ENCODE assay signal across 20 cellular contexts in the genomic region with DNA sequence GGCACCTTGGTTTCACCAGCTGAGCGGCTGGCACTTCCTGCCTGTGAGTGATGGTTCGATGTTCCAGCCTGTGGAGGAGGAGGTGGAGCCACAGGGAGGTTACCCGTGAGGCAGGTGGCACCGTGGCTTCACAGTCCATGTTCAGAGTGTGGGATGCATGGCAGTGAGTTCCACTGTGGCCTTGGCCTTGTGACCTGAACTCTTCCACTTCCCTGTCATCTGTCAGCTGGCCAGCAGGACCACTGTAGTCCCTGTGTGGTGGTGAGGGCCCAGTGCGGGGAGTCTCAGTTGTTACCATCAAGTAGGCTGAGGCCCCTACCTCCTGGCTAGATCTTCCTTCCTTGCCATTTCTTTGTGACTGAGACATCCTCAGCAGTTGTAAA. TPM values are rescaled to one million over a fixed set of nuclear protein-coding genes. Genes with fewer than 3 reads are reported as not detected.
A peak's percentile ranks its signal among the peaks of the same experiment; 100 is the strongest.
DNase-seq lines count a peak whose midpoint lies in the region; ATAC-seq, FAIRE-seq and TF ChIP-seq lines count a peak whose summit lies in the region.
"Had no signal": no experiment of that assay in that cellular context is flagged by ENCODE, and none has a peak within 500 bp of the region (broad histone marks: within the 10 kb centered on the region; RNA-seq: fewer than 3 reads in every experiment).

No MANE protein-coding gene starts in this region.

- intact Hi-C loops in Right ventricle myocardium inferior (cut with DNase I), result loop anchor here (5.0 kb wide), 1 partner anchor 40 kb away; no protein-coding TSS in a partner anchor
- intact Hi-C loops in HepG2 (cut with micrococcal nuclease; ENCODE audit: unreplicated experiment), result no loop called here
- intact Hi-C loops in dorsolateral prefrontal cortex (cut with DNase I), result no loop called here

- no peaks in the 10 kb centered on the region for H3K36me3 Mint-ChIP-seq in activated naive CD4-positive, alpha-beta T cell treated with anti-CD3 and anti-CD28 coated beads, Interleukin-2, amount 50 U/mL, for 72 hours

- no peak overlapping the region for H3K9ac ChIP-seq in HepG2 (ENCODE audit: insufficient read depth, low read depth, low read length)

- H3K36me3 ChIP-seq in cardiac muscle cell, result no peaks in the 10 kb centered on the region
- H3K36me3 ChIP-seq in HepG2 (replicated peaks in 1 of 2; ENCODE audit: control insufficient read depth in 1 of 2, insufficient read depth in 2 of 2, low read length in 2 of 2), result peaks cover 2 to 10% of the 10 kb centered on the region in 2 experiments; a peak in 3 of 5 replicates
- H3K36me3 ChIP-seq: ovary had no signal

- H4K20me1 ChIP-seq in HepG2 (ENCODE audit: insufficient read depth, low read length), result peaks cover 10% of the 10 kb centered on the region

- H3K27me3 ChIP-seq in cardiac muscle cell (no peaks in the 10 kb centered on the region), HepG2 (ENCODE audit: control insufficient read depth in 1 of 2, insufficient read depth in 2 of 2, low read length in 2 of 2) (no peaks in the 10 kb centered on the region), dorsolateral prefrontal cortex (no peaks in the 10 kb centered on the region)
- H3K27me3 ChIP-seq: heart left ventricle, ovary, SJCRH30 had no signal

- FAIRE-seq in HepG2 (lab: Jason Lieb, UNC) (no peak), GM19239 (lab: Jason Lieb, UNC) (no peak)
- FAIRE-seq: A549 had no signal

- in situ Hi-C loops in HepG2 (cut with HindIII; ENCODE audit: extremely low pct_ligation_motif_present, low pct_unique_long_range_greater_than_20kb), result no loop called here

- H3K27ac ChIP-seq in cardiac muscle cell (peak overlapping the region; percentile 19), RWPE1 (peak overlapping the region; percentile 53), HepG2 (ENCODE audit: extremely low read length, insufficient read depth, low read length) (no peak overlapping the region), dorsolateral prefrontal cortex (no peak overlapping the region)
- H3K27ac ChIP-seq: A549, epithelial cell of prostate, heart left ventricle, SJCRH30 had no signal

- H3K4me1 ChIP-seq in cardiac muscle cell (ENCODE audit: low read depth) (peaks cover 4% of the 10 kb centered on the region), HepG2 (ENCODE audit: insufficient read depth, low read length) (peaks cover 30% of the 10 kb centered on the region)
- H3K4me1 ChIP-seq: SJCRH30 had no signal

- no TSS peak for BruUV-seq in HepG2 (replicated peaks; lab: Mats Ljungman, UMichigan)

- H3K27ac Mint-ChIP-seq in activated naive CD4-positive, alpha-beta T cell treated with anti-CD3 and anti-CD28 coated beads, Interleukin-2, amount 50 U/mL, for 72 hours, result peak overlapping the region in 1 of 2 donors; percentile 73
- H3K27ac Mint-ChIP-seq: B cell; T-helper 1 cell treated with Interleukin-12 subunit alpha and Interleukin-12 subunit beta and Interleukin-4 antibody, amounts not matched to agents 30 μg/mL and 1 μg/mL, for 36 hours had no signal

- no peak for TF ChIP-seq EP300 in HepG2 (IDR thresholded peaks at IDR 0.05; ENCODE audit: low read depth in 2 of 2, low read length in 2 of 2)
- TF ChIP-seq EP300 in HepG2 (CRISPR knock-in tag; IDR thresholded peaks at IDR 0.05; ENCODE audit: borderline replicate concordance), result no peak

- H3K9me3 ChIP-seq in cardiac muscle cell (ENCODE audit: low read depth) (no peaks in the 10 kb centered on the region), HepG2 (ENCODE audit: low read length) (no peaks in the 10 kb centered on the region)
- H3K9me3 ChIP-seq: A549, heart left ventricle, ovary, SJCRH30 had no signal

- no peak for TF ChIP-seq RAD21 in HepG2 (CRISPR knock-in tag; IDR thresholded peaks at IDR 0.05)

- no peak overlapping the region for H2AFZ ChIP-seq in HepG2 (ENCODE audit: low read length)

- TF ChIP-seq CTCF in cardiac muscle cell (IDR thresholded peaks at IDR 0.05; ENCODE audit: low read depth, low read length), result no peak
- TF ChIP-seq CTCF in RWPE1 (conservative IDR thresholded peaks at IDR 0.05; ENCODE audit: low read depth), result no peak
- TF ChIP-seq CTCF in HepG2 (CRISPR knock-in tag; IDR thresholded peaks at IDR 0.05), result no peak
- TF ChIP-seq CTCF in dorsolateral prefrontal cortex (IDR thresholded peaks at IDR 0.05 in 54 of 56, conservative IDR thresholded peaks at IDR 0.05 in 2 of 56; ENCODE audit: low read depth in 1 of 56, partially characterized antibody in 56 of 56), result no peak

- TF ChIP-seq POLR2A in HepG2 (IDR thresholded peaks at IDR 0.05; ENCODE audit: insufficient read depth in 1 of 2, low read depth in 2 of 2, low read length in 2 of 2), result no peak

- no peak overlapping the region for H3K4me2 ChIP-seq in HepG2 (ENCODE audit: low read depth, low read length)
- H3K4me2 ChIP-seq: A549 had no signal

- DNase-seq in cardiac muscle cell (ENCODE audit: low read depth in 1 of 2, low spot score in 1 of 2) (no peak), Right ventricle myocardium inferior (ENCODE audit: missing footprints) (no peak), RWPE1 (ENCODE audit: low spot score) (no peak), HepG2 (ENCODE audit: low spot score) (no peak), GM19239 (ENCODE audit: insufficient read length, low spot score) (no peak), NCI-H2196 (lab: John Stamatoyannopoulos, UW; ENCODE audit: unreplicated experiment) (no peak), dorsolateral prefrontal cortex (no peak)
- DNase-seq in activated naive CD4-positive, alpha-beta T cell treated with anti-CD3 and anti-CD28 coated beads, Interleukin-2, amount 50 U/mL, for 72 hours (ENCODE audit: low spot score in 2 of 2), result no peak
- DNase-seq: activated naive CD4-positive, alpha-beta T cell treated with anti-CD3 and anti-CD28 coated beads, Interleukin-2, amount 50 U/mL, for 16 hours; heart left ventricle; NCI-H1417 treated with DMSO at 0.1 percent for 48 hours; NCI-H2107; NCI-H446 treated with DMSO at 0.1 percent for 48 hours; ovary; SJCRH30; substantia nigra had no signal

- H3K4me3 ChIP-seq in cardiac muscle cell (no peak overlapping the region), HepG2 (replicated peaks in 1 of 3; ENCODE audit: insufficient read depth in 1 of 3, low read depth in 2 of 3, low read length in 3 of 3) (no peak overlapping the region), dorsolateral prefrontal cortex (no peak overlapping the region)
- H3K4me3 ChIP-seq: A549, heart left ventricle, ovary, SJCRH30 had no signal

- no peaks in the 10 kb centered on the region for H3K9me3 Mint-ChIP-seq in activated naive CD4-positive, alpha-beta T cell treated with anti-CD3 and anti-CD28 coated beads, Interleukin-2, amount 50 U/mL, for 72 hours
- H3K9me3 Mint-ChIP-seq: T-helper 1 cell treated with Interleukin-12 subunit alpha and Interleukin-12 subunit beta and Interleukin-4 antibody, amounts not matched to agents 30 μg/mL and 1 μg/mL, for 36 hours had no signal

- CTCF ChIA-PET in RWPE1 (lab: Yijun Ruan, JAX), result interaction anchor here (0.5 to 0.6 kb wide), 2 partner anchors 121 to 425 kb away, joined by 5 to 6 read pairs; no protein-coding TSS in a partner anchor
- CTCF ChIA-PET in HepG2 (lab: Yijun Ruan, JAX; ENCODE audit: low intra/inter-chr PET ratio, low total read pairs), result no interaction called here

- H3K79me2 ChIP-seq in HepG2 (ENCODE audit: insufficient read depth, low read length), result peaks cover 75% of the 10 kb centered on the region

- POLR2A ChIA-PET in RWPE1 (lab: Yijun Ruan, JAX; ENCODE audit: low non-redundant PET) (no interaction called here), HepG2 (lab: Yijun Ruan, JAX) (no interaction called here)

- no CpG with 5 or more reads among the region's 5 CpGs for WGBS in HepG2 (ENCODE audit: low lambda C conversion rate)

- ATAC-seq in Right ventricle myocardium inferior, result no peak
- peak; percentile 53 for ATAC-seq in HepG2
- no peak for ATAC-seq in activated naive CD4-positive, alpha-beta T cell treated with anti-CD3 and anti-CD28 coated beads, Interleukin-2, amount 50 U/mL, for 72 hours
- ATAC-seq: A549 had no signal

RNA-seq across cellular contexts. Expression of gene SMARCA4, which starts 16.9 kb away (rescaled TPM):
- total RNA-seq in cardiac muscle cell (135 and 212 TPM in 2 replicates), Right ventricle myocardium inferior (33.8 TPM), HepG2 (2016; rRNA removed; fragmentation: Illumina TruSeq; extraction: Trizol) (45.9 and 61.5 TPM in 2 replicates), dorsolateral prefrontal cortex (100 to 1,000 TPM; 103 to 170 (median 136) TPM)
- polyA plus RNA-seq in cardiac muscle cell (178 and 181 TPM in 2 replicates), HepG2 (2011; rRNA removed) (25.4 and 28.7 TPM in 2 replicates)
- 13.7 and 14.9 TPM in 2 replicates for total RNA-seq in HepG2 (2016; cell fraction: cytosol; rRNA removed; fragmentation: Illumina TruSeq; extraction: Trizol; ENCODE audit: low read depth)
- total RNA-seq in HepG2 (2016; cell fraction: insoluble cytoplasmic fraction; rRNA removed; fragmentation: Illumina TruSeq; extraction: Trizol), result 46.7 and 48.0 TPM in 2 replicates
- 29.6 and 31.5 TPM in 2 replicates for total RNA-seq in HepG2 (2016; cell fraction: membrane; rRNA removed; fragmentation: Illumina TruSeq; extraction: Trizol)
- 40.2 and 49.1 TPM in 2 replicates for total RNA-seq in HepG2 (2016; cell fraction: nucleus; rRNA removed; fragmentation: Illumina TruSeq; extraction: Trizol)
- polyA plus RNA-seq in HepG2 (2011; cell fraction: cytosol; rRNA removed), result 17.4 and 25.0 TPM in 2 replicates
- 76.1 and 88.8 TPM in 2 replicates for polyA plus RNA-seq in HepG2 (2011; cell fraction: nucleus; rRNA removed)
- 42.7 and 48.1 TPM in 2 replicates for polyA plus RNA-seq in HepG2 (2012)
- 7.8 and 9.0 TPM in 2 replicates for polyA plus RNA-seq in HepG2 (2016; cell fraction: cytosol; fragmentation: Illumina TruSeq; extraction: Trizol; ENCODE audit: low read depth)
- 65.5 and 92.2 TPM in 2 replicates for polyA plus RNA-seq in HepG2 (2016; cell fraction: insoluble cytoplasmic fraction; fragmentation: Illumina TruSeq; extraction: Trizol; ENCODE audit: low read depth)
- polyA plus RNA-seq in HepG2 (2016; cell fraction: membrane; fragmentation: Illumina TruSeq; extraction: Trizol; ENCODE audit: low read depth), result 20.1 and 25.6 TPM in 2 replicates
- 103 and 106 TPM in 2 replicates for polyA plus RNA-seq in HepG2 (2016; cell fraction: nucleus; fragmentation: Illumina TruSeq; extraction: Trizol; ENCODE audit: insufficient read depth, low read depth)
- 91.5 and 97.2 TPM in 2 replicates for polyA minus RNA-seq in HepG2 (2011; rRNA and poly(A)+ RNA removed; ENCODE audit: low replicate concordance)
- polyA minus RNA-seq in HepG2 (2011; cell fraction: cytosol; rRNA and poly(A)+ RNA removed), result 47.5 and 47.9 TPM in 2 replicates
- polyA minus RNA-seq in HepG2 (2011; cell fraction: nucleus; rRNA and poly(A)+ RNA removed), result 41.6 and 43.3 TPM in 2 replicates
- 10 to 100 TPM; 86.8 to 99.4 TPM for total RNA-seq in activated naive CD4-positive, alpha-beta T cell treated with anti-CD3 and anti-CD28 coated beads, Interleukin-2, amount 50 U/mL, for 72 hours

RNA-seq across cellular contexts. Expression of gene TIMM29, which starts 49.2 kb away (rescaled TPM):
- total RNA-seq in cardiac muscle cell (52.2 and 54.5 TPM in 2 replicates), Right ventricle myocardium inferior (15.3 TPM), HepG2 (2016; rRNA removed; fragmentation: Illumina TruSeq; extraction: Trizol) (25.6 and 33.8 TPM in 2 replicates), dorsolateral prefrontal cortex (10 to 100 TPM; 15.6 to 33.0 (median 23.3) TPM)
- polyA plus RNA-seq in cardiac muscle cell (31.3 and 41.7 TPM in 2 replicates), HepG2 (2011; rRNA removed) (7.0 and 7.1 TPM in 2 replicates)
- total RNA-seq in HepG2 (2016; cell fraction: cytosol; rRNA removed; fragmentation: Illumina TruSeq; extraction: Trizol; ENCODE audit: low read depth), result 5.7 and 6.8 TPM in 2 replicates
- 21.9 and 35.0 TPM in 2 replicates for total RNA-seq in HepG2 (2016; cell fraction: insoluble cytoplasmic fraction; rRNA removed; fragmentation: Illumina TruSeq; extraction: Trizol)
- total RNA-seq in HepG2 (2016; cell fraction: membrane; rRNA removed; fragmentation: Illumina TruSeq; extraction: Trizol), result 17.3 and 19.4 TPM in 2 replicates
- 14.3 and 19.7 TPM in 2 replicates for total RNA-seq in HepG2 (2016; cell fraction: nucleus; rRNA removed; fragmentation: Illumina TruSeq; extraction: Trizol)
- polyA plus RNA-seq in HepG2 (2011; cell fraction: cytosol; rRNA removed), result 6.4 and 7.7 TPM in 2 replicates
- polyA plus RNA-seq in HepG2 (2011; cell fraction: nucleus; rRNA removed), result 6.8 and 6.9 TPM in 2 replicates
- polyA plus RNA-seq in HepG2 (2012), result 11.2 and 12.5 TPM in 2 replicates
- 4.1 and 4.4 TPM in 2 replicates for polyA plus RNA-seq in HepG2 (2016; cell fraction: cytosol; fragmentation: Illumina TruSeq; extraction: Trizol; ENCODE audit: low read depth)
- 17.0 and 19.4 TPM in 2 replicates for polyA plus RNA-seq in HepG2 (2016; cell fraction: insoluble cytoplasmic fraction; fragmentation: Illumina TruSeq; extraction: Trizol; ENCODE audit: low read depth)
- 9.5 and 10.3 TPM in 2 replicates for polyA plus RNA-seq in HepG2 (2016; cell fraction: membrane; fragmentation: Illumina TruSeq; extraction: Trizol; ENCODE audit: low read depth)
- polyA plus RNA-seq in HepG2 (2016; cell fraction: nucleus; fragmentation: Illumina TruSeq; extraction: Trizol; ENCODE audit: insufficient read depth, low read depth), result 18.8 and 25.6 TPM in 2 replicates
- polyA minus RNA-seq in HepG2 (2011; rRNA and poly(A)+ RNA removed; ENCODE audit: low replicate concordance), result 7.1 and 11.2 TPM in 2 replicates
- 7.9 and 8.4 TPM in 2 replicates for polyA minus RNA-seq in HepG2 (2011; cell fraction: cytosol; rRNA and poly(A)+ RNA removed)
- 5.7 and 5.8 TPM in 2 replicates for polyA minus RNA-seq in HepG2 (2011; cell fraction: nucleus; rRNA and poly(A)+ RNA removed)
- 10 to 100 TPM; 17.2 to 24.1 TPM for total RNA-seq in activated naive CD4-positive, alpha-beta T cell treated with anti-CD3 and anti-CD28 coated beads, Interleukin-2, amount 50 U/mL, for 72 hours

RNA-seq across cellular contexts. Expression of gene YIPF2, which starts 49.3 kb away (rescaled TPM):
- total RNA-seq in cardiac muscle cell, result 67.2 and 69.9 TPM in 2 replicates
- 32.9 and 38.9 TPM in 2 replicates for polyA plus RNA-seq in cardiac muscle cell
- total RNA-seq in Right ventricle myocardium inferior, result 15.2 TPM
- 22.7 and 37.3 TPM in 2 replicates for total RNA-seq in HepG2 (2016; rRNA removed; fragmentation: Illumina TruSeq; extraction: Trizol)
- total RNA-seq in HepG2 (2016; cell fraction: cytosol; rRNA removed; fragmentation: Illumina TruSeq; extraction: Trizol; ENCODE audit: low read depth), result 17.0 and 24.9 TPM in 2 replicates
- 18.1 and 40.3 TPM in 2 replicates for total RNA-seq in HepG2 (2016; cell fraction: insoluble cytoplasmic fraction; rRNA removed; fragmentation: Illumina TruSeq; extraction: Trizol)
- total RNA-seq in HepG2 (2016; cell fraction: membrane; rRNA removed; fragmentation: Illumina TruSeq; extraction: Trizol), result 33.8 and 40.6 TPM in 2 replicates
- 29.4 and 31.8 TPM in 2 replicates for total RNA-seq in HepG2 (2016; cell fraction: nucleus; rRNA removed; fragmentation: Illumina TruSeq; extraction: Trizol)
- 53.2 and 59.7 TPM in 2 replicates for polyA plus RNA-seq in HepG2 (2011; rRNA removed)
- 46.3 and 77.8 TPM in 2 replicates for polyA plus RNA-seq in HepG2 (2011; cell fraction: cytosol; rRNA removed)
- 119 and 138 TPM in 2 replicates for polyA plus RNA-seq in HepG2 (2011; cell fraction: nucleus; rRNA removed)
- 23.3 and 34.0 TPM in 2 replicates for polyA plus RNA-seq in HepG2 (2012)
- 20.2 and 27.8 TPM in 2 replicates for polyA plus RNA-seq in HepG2 (2016; cell fraction: cytosol; fragmentation: Illumina TruSeq; extraction: Trizol; ENCODE audit: low read depth)
- polyA plus RNA-seq in HepG2 (2016; cell fraction: insoluble cytoplasmic fraction; fragmentation: Illumina TruSeq; extraction: Trizol; ENCODE audit: low read depth), result 19.3 and 20.0 TPM in 2 replicates
- polyA plus RNA-seq in HepG2 (2016; cell fraction: membrane; fragmentation: Illumina TruSeq; extraction: Trizol; ENCODE audit: low read depth), result 25.6 and 30.0 TPM in 2 replicates
- polyA plus RNA-seq in HepG2 (2016; cell fraction: nucleus; fragmentation: Illumina TruSeq; extraction: Trizol; ENCODE audit: insufficient read depth, low read depth), result 55.7 and 57.0 TPM in 2 replicates
- polyA minus RNA-seq in HepG2 (2011; rRNA and poly(A)+ RNA removed; ENCODE audit: low replicate concordance), result 50.6 and 120 TPM in 2 replicates
- 34.1 and 39.4 TPM in 2 replicates for polyA minus RNA-seq in HepG2 (2011; cell fraction: cytosol; rRNA and poly(A)+ RNA removed)
- 26.1 and 28.1 TPM in 2 replicates for polyA minus RNA-seq in HepG2 (2011; cell fraction: nucleus; rRNA and poly(A)+ RNA removed)
- total RNA-seq in dorsolateral prefrontal cortex, result 10 to 100 TPM; 22.1 to 45.7 (median 32.1) TPM
- 10 to 100 TPM; 27.1 to 45.7 TPM for total RNA-seq in activated naive CD4-positive, alpha-beta T cell treated with anti-CD3 and anti-CD28 coated beads, Interleukin-2, amount 50 U/mL, for 72 hours

Comparison
In these comparisons a context has a peak if more than half of its experiments do, and no peak if none do; other contexts are left out.
1. H3K27ac ChIP-seq: peak in cardiac muscle cell (single experiment) and RWPE1 (single experiment); none in HepG2 (single experiment) and dorsolateral prefrontal cortex (0 of 59).